Comparison of ENCODE assay signal across 10 cellular contexts in genomic region chr6:93176070-93176469, GRCh38.
DNase-seq lines count a peak whose midpoint lies in the region; ATAC-seq and TF ChIP-seq lines count a peak whose summit lies in the region.
"Had no signal": no experiment of that assay in that cellular context is flagged by ENCODE, and none has a peak within 500 bp of the region (broad histone marks: within the 10 kb centered on the region; RNA-seq: fewer than 3 reads in every experiment).

No MANE protein-coding gene starts in this region.

- TF ChIP-seq POLR2A in GM18505 (IDR thresholded peaks at IDR 0.05; ENCODE audit: borderline replicate concordance, extremely low read depth, insufficient read depth, insufficient read length) = no peak

- ATAC-seq in GM18505 (IDR thresholded peaks at IDR 0.05; ENCODE audit: unreplicated experiment) = peak; percentile 96
- ATAC-seq in GM21390 (IDR thresholded peaks at IDR 0.05; ENCODE audit: unreplicated experiment) = peak; percentile 96
- ATAC-seq in HG03103 (IDR thresholded peaks at IDR 0.05; ENCODE audit: low read depth, unreplicated experiment) = peak; percentile 92
- no peak for ATAC-seq in HG03460 (IDR thresholded peaks at IDR 0.05; ENCODE audit: unreplicated experiment)
- no peak for ATAC-seq in left ventricle myocardium superior

- intact Hi-C loops in left ventricle myocardium superior (cut with micrococcal nuclease) = no loop called here

- DNase-seq in OCI-M1 (lab: John Stamatoyannopoulos, UW) (peak; percentile 75), left ventricle myocardium superior (no peak), H4 (ENCODE audit: low spot score) (no peak)
- no peak for DNase-seq in activated CD4-positive, alpha-beta T cell treated with anti-CD3 and anti-CD28 coated beads, Interleukin-2, amount 50 U/mL, for 4 hours
- DNase-seq: activated T-cell treated with anti-CD3 and anti-CD28 coated beads, Interleukin-2, amount 50 U/mL, for 1 hour; stimulated activated CD4-positive, alpha-beta T cell treated with anti-CD3 and anti-CD28 coated beads, Interleukin-2, amount 100 ng/mL, for 24 hours had no signal

Comparison
In these comparisons a context has a peak if more than half of its experiments do, and no peak if none do; other contexts are left out.
1. ATAC-seq: peak in GM18505 (single experiment), GM21390 (single experiment) and HG03103 (single experiment); none in HG03460 (single experiment) and left ventricle myocardium superior (single experiment).